8 cellular contexts compared by ENCODE assay signal in genomic region chr1:29179641-29180184, GRCh38. TPM values are rescaled to one million over a fixed set of nuclear protein-coding genes. Genes with fewer than 3 reads are reported as not detected.
DNase-seq lines count a peak whose midpoint lies in the region; ATAC-seq, FAIRE-seq and TF ChIP-seq lines count a peak whose summit lies in the region.

No MANE protein-coding gene starts in this region.

- DNase-seq in GM19239 (ENCODE audit: insufficient read length, low spot score) (no peak), T-helper 17 cell (no peak), fibroblast of gingiva (ENCODE audit: low read depth) (peak; percentile 75), skeletal muscle cell (ENCODE audit: low read depth) (no peak), NCI-H1694 treated with DMSO at 0.1 percent for 48 hours (lab: John Stamatoyannopoulos, UW) (no peak), NCI-H1436 treated with DMSO at 0.1 percent for 48 hours (lab: John Stamatoyannopoulos, UW) (no peak), GM10248 (ENCODE audit: extremely low spot score) (no peak), NCI-H2227 treated with DMSO at 0.1 percent for 48 hours (lab: John Stamatoyannopoulos, UW) (no peak)

- FAIRE-seq in GM19239 (lab: Jason Lieb, UNC), result peak; percentile 71

- peaks cover 2% of the 10 kb centered on the region for H3K36me3 Mint-ChIP-seq in T-helper 17 cell (ENCODE audit: low read depth)

- peak overlapping the region; percentile 90 for H3K27ac Mint-ChIP-seq in T-helper 17 cell

- no peaks in the 10 kb centered on the region for H3K27me3 Mint-ChIP-seq in T-helper 17 cell

- H3K4me3 Mint-ChIP-seq in T-helper 17 cell, result peak overlapping the region; percentile 90

- POLR2A ChIA-PET in GM10248 (lab: Yijun Ruan, JAX), result interaction anchor here (0.6 kb wide), 1 partner anchor 485 kb away, joined by 3 read pairs; no protein-coding TSS in a partner anchor

- H3K4me3 ChIP-seq in skeletal muscle cell (ENCODE audit: low read depth, low read length), result peak overlapping the region; percentile 91

- CTCF ChIA-PET in GM10248 (lab: Yijun Ruan, JAX), result interaction anchor here (1.0 to 4.1 kb wide), 8 partner anchors 9 to 303 kb away, joined by 3 to 23 read pairs (median 6); no protein-coding TSS in a partner anchor

- H3K9me3 ChIP-seq in T-helper 17 cell (ENCODE audit: control insufficient read depth, low read length, poor library complexity, severe bottlenecking), result no peaks in the 10 kb centered on the region

- peaks cover 39% of the 10 kb centered on the region for H3K4me1 Mint-ChIP-seq in T-helper 17 cell

- ATAC-seq in T-helper 17 cell, result no peak

- TF ChIP-seq CTCF in GM10248 (IDR thresholded peaks at IDR 0.05; ENCODE audit: control extremely low read depth, extremely low read depth, low read depth, missing control alignments), result no peak

RNA-seq across cellular contexts. Expression of gene SRSF4, which starts 2.0 kb away (rescaled TPM):
- 100 to 1,000 TPM in 1 of 2 donors, 10 to 100 TPM in 1; 88.8 to 103 TPM for total RNA-seq in T-helper 17 cell

RNA-seq across cellular contexts. Expression of gene MECR, which starts 51.0 kb away (rescaled TPM):
- total RNA-seq in T-helper 17 cell, result 1 to 10 TPM; 7.6 to 8.0 TPM

RNA-seq across cellular contexts. Expression of gene TMEM200B, which starts 56.0 kb away (rescaled TPM):
- not detected for total RNA-seq in T-helper 17 cell

RNA-seq across cellular contexts. Expression of gene PTPRU, which starts 56.6 kb away (rescaled TPM):
- total RNA-seq in T-helper 17 cell, result not detected
